In the genomic region with DNA sequence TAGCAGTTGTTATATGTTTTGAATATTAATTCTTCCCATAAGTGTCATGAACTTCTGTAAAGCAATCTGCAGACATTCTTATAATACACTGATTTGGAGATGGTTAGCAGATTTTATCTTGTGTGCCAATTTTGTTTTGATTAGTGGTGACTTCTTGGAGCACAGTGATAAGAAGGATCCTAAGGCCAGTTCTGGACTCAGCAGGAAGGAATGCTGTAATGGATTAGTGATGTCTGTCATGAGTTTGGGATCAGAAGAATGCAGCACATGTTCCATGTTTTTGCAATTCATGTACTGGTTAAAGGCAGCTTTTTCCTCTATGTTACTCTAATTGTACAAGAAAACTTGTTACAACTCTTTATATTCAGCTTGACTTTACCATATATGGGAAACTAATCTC, we compare ENCODE assay signal across 28 cellular contexts.
"Had no signal": no experiment of that assay in that cellular context is flagged by ENCODE, and none has a peak within 500 bp of the region (broad histone marks: within the 10 kb centered on the region; RNA-seq: fewer than 3 reads in every experiment).

No MANE protein-coding gene starts in this region.

- H3K4me2 ChIP-seq: smooth muscle cell had no signal

- H3K27ac ChIP-seq: neutrophil, pancreas, psoas muscle, right lobe of liver, sigmoid colon, skin epidermis, spleen, suprapubic skin, testis, tibial artery, transverse colon, upper lobe of left lung, vagina had no signal

- H3K4me3 ChIP-seq: pancreas, psoas muscle, right lobe of liver, sigmoid colon, skin epidermis, smooth muscle cell, spleen, suprapubic skin, testis, tibial artery, transverse colon, upper lobe of left lung, vagina had no signal

- DNase-seq: naive thymus-derived CD8-positive, alpha-beta T cell; nephron progenitor cell; nucleus accumbens; pancreas; posterior cingulate gyrus; psoas muscle; right cardiac atrium; right lobe of liver; sigmoid colon; spleen; stimulated activated CD4-positive, alpha-beta T cell treated with anti-CD3 and anti-CD28 coated beads, Interleukin-12 subunit alpha, Interleukin-12 subunit beta, amount 100 ng/mL, for 4 hours; stimulated activated CD4-positive, alpha-beta T cell treated with anti-CD3 and anti-CD28 coated beads, Interleukin-1b, Interleukin-23, amount 100 ng/mL, for 48 hours; stimulated activated CD4-positive, alpha-beta T cell treated with anti-CD3 and anti-CD28 coated beads, Interleukin-4, amount 100 ng/mL, for 1 hour; stimulated activated CD4-positive, alpha-beta T cell treated with anti-CD3 and anti-CD28 coated beads, Interleukin-4, amount 100 ng/mL, for 4 hours; stimulated activated CD8-positive, alpha-beta memory T cell treated with anti-CD3 and anti-CD28 coated beads, Interleukin-4, amount 100 ng/mL, for 48 hours; stimulated activated naive CD4-positive, alpha-beta T cell; stimulated activated naive CD8-positive, alpha-beta T cell treated with anti-CD3 and anti-CD28 coated beads, Interleukin-15, amount 100 ng/mL, for 72 hours; stimulated activated naive CD8-positive, alpha-beta T cell treated with anti-CD3 and anti-CD28 coated beads, Interleukin-15, Interleukin-2, amounts not matched to agents 100 U/mL and 50 U/mL, for 24 hours; substantia nigra; testis; tibial artery; transverse colon; upper lobe of left lung had no signal

- H3K36me3 ChIP-seq: neutrophil, pancreas, right lobe of liver, sigmoid colon, spleen, suprapubic skin, tibial artery, transverse colon, upper lobe of left lung, vagina had no signal

- H3K9me3 ChIP-seq: pancreas, testis had no signal

- H3K27me3 ChIP-seq: pancreas, right lobe of liver, sigmoid colon, spleen, suprapubic skin, testis, tibial artery, transverse colon, upper lobe of left lung, vagina had no signal

- H3K4me1 ChIP-seq: pancreas, psoas muscle, right lobe of liver, sigmoid colon, spleen, suprapubic skin, testis, tibial artery, transverse colon, upper lobe of left lung, vagina had no signal
